Comparison of ENCODE assay signal across 2 cellular contexts in the genomic region with DNA sequence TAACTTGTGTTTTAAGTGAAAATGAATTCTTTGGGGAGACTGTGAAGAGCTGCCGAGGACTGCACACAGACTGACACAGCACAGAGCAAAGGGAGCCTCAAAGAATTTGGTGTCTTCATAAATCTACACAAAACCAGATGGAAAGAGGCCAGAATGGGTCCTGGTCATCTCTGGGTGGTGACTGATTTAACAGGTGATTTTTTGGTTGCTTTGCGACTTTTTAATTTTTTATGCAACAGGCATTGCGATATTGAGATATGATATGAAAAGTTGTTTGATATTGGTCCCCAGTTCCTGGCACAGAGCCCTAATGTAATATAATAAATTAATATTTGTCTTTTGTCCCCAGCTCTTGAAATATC.
TF ChIP-seq lines count a peak whose summit lies in the region.

No MANE protein-coding gene starts in this region.

TF ChIP-seq in A549, 52 proteins besides CTCF, POLR2A, EP300 and RAD21:
- TF ChIP-seq, protein P1, sequence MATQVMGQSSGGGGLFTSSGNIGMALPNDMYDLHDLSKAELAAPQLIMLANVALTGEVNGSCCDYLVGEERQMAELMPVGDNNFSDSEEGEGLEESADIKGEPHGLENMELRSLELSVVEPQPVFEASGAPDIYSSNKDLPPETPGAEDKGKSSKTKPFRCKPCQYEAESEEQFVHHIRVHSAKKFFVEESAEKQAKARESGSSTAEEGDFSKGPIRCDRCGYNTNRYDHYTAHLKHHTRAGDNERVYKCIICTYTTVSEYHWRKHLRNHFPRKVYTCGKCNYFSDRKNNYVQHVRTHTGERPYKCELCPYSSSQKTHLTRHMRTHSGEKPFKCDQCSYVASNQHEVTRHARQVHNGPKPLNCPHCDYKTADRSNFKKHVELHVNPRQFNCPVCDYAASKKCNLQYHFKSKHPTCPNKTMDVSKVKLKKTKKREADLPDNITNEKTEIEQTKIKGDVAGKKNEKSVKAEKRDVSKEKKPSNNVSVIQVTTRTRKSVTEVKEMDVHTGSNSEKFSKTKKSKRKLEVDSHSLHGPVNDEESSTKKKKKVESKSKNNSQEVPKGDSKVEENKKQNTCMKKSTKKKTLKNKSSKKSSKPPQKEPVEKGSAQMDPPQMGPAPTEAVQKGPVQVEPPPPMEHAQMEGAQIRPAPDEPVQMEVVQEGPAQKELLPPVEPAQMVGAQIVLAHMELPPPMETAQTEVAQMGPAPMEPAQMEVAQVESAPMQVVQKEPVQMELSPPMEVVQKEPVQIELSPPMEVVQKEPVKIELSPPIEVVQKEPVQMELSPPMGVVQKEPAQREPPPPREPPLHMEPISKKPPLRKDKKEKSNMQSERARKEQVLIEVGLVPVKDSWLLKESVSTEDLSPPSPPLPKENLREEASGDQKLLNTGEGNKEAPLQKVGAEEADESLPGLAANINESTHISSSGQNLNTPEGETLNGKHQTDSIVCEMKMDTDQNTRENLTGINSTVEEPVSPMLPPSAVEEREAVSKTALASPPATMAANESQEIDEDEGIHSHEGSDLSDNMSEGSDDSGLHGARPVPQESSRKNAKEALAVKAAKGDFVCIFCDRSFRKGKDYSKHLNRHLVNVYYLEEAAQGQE (IDR thresholded peaks at IDR 0.05): no peak
- no peak for TF ChIP-seq SREBF2 (IDR thresholded peaks at IDR 0.05)
- no peak for TF ChIP-seq HOXA7 (CRISPR knock-in tag; IDR thresholded peaks at IDR 0.05)
- TF ChIP-seq NPAS2 (CRISPR knock-in tag; IDR thresholded peaks at IDR 0.05; ENCODE audit: borderline replicate concordance): no peak
- TF ChIP-seq, protein P2, sequence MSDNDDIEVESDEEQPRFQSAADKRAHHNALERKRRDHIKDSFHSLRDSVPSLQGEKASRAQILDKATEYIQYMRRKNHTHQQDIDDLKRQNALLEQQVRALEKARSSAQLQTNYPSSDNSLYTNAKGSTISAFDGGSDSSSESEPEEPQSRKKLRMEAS (IDR thresholded peaks at IDR 0.05): no peak
- TF ChIP-seq ELK1 (IDR thresholded peaks at IDR 0.05; ENCODE audit: low read depth, low read length): no peak
- no peak for TF ChIP-seq RFX5 (IDR thresholded peaks at IDR 0.05)
- TF ChIP-seq NFE2L2 (conservative IDR thresholded peaks at IDR 0.05; ENCODE audit: low read length): no peak
- TF ChIP-seq SMC3 (IDR thresholded peaks at IDR 0.05): no peak
- no peak for TF ChIP-seq HES2 (IDR thresholded peaks at IDR 0.05)
- TF ChIP-seq ESRRA (IDR thresholded peaks at IDR 0.05; ENCODE audit: borderline replicate concordance, low read length): no peak
- no peak for TF ChIP-seq MAZ (IDR thresholded peaks at IDR 0.05; ENCODE audit: borderline replicate concordance, low read depth, low read length)
- no peak for TF ChIP-seq HDAC2 (IDR thresholded peaks at IDR 0.05)
- TF ChIP-seq TP53 (CRISPR knock-in tag; IDR thresholded peaks at IDR 0.05): no peak
- TF ChIP-seq MAFK (IDR thresholded peaks at IDR 0.05; ENCODE audit: partially characterized antibody): no peak
- no peak for TF ChIP-seq MYC (IDR thresholded peaks at IDR 0.05; ENCODE audit: borderline replicate concordance, low read length)
- no peak for TF ChIP-seq ATOH8 (CRISPR knock-in tag; IDR thresholded peaks at IDR 0.05; ENCODE audit: low read depth)

TF ChIP-seq in GM12878, 131 proteins besides CTCF, POLR2A, EP300 and RAD21:
- peak; percentile 47 for TF ChIP-seq SKIL (IDR thresholded peaks at IDR 0.05; ENCODE audit: low read depth, poor library complexity, severe bottlenecking)
- no peak for TF ChIP-seq CHD2 (IDR thresholded peaks at IDR 0.05; ENCODE audit: borderline replicate concordance, low read depth, low read length)
- TF ChIP-seq, protein P3, sequence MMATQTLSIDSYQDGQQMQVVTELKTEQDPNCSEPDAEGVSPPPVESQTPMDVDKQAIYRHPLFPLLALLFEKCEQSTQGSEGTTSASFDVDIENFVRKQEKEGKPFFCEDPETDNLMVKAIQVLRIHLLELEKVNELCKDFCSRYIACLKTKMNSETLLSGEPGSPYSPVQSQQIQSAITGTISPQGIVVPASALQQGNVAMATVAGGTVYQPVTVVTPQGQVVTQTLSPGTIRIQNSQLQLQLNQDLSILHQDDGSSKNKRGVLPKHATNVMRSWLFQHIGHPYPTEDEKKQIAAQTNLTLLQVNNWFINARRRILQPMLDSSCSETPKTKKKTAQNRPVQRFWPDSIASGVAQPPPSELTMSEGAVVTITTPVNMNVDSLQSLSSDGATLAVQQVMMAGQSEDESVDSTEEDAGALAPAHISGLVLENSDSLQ (IDR thresholded peaks at IDR 0.05): no peak
- peak; percentile 6; the same call in 1 of the 2 replicates for TF ChIP-seq ZBTB40 (IDR thresholded peaks at IDR 0.05; ENCODE audit: borderline replicate concordance)
- no peak for TF ChIP-seq TCF3 (IDR thresholded peaks at IDR 0.05; ENCODE audit: borderline replicate concordance, insufficient read depth, low read depth, low read length)
- TF ChIP-seq MYB (IDR thresholded peaks at IDR 0.05; ENCODE audit: borderline replicate concordance, low read depth, low read length): no peak
